In the genomic region with DNA sequence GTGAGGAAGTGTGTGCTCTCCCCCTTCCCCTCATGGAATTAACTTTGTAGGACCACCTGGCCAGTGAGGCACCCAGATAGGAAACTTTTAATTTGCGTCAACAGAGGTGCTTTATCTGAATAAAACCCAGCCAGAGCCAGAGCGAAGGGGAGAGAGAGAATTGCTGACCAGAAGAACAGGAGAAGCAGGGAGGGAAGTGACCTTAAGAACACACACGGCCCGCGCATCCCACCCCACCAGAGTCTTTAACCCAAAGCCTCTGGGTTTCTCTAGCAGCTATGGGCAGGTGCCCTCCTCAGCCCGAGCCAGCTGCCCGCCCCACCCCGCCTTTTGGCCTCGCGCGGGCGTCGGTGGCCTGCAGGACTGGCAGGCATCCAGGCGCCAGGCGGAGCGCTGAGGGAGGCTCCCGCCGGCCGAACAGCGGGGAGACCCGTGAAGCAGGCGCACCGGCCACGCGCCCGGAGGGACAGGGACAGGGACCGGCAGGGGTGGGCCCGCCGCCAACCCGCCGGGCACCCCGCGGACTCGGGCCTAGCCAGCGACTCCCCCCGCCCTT, we compare ENCODE assay signal across 8 cellular contexts. TPM values are rescaled to one million over a fixed set of nuclear protein-coding genes. Genes with fewer than 3 reads are reported as not detected.
DNase-seq lines count a peak whose midpoint lies in the region; ATAC-seq and TF ChIP-seq lines count a peak whose summit lies in the region.

No MANE protein-coding gene starts in this region.

- H3K27me3 Mint-ChIP-seq in IgD-negative memory B cell (no peaks in the 10 kb centered on the region), MCF 10A (ENCODE audit: insufficient read depth, unreplicated experiment) (no peaks in the 10 kb centered on the region)

- CTCF ChIA-PET in MCF 10A (lab: Yijun Ruan, JAX) = interaction anchor here (0.6 to 1.5 kb wide), 4 partner anchors 43 to 438 kb away, joined by 3 to 4 read pairs (median 4); a partner anchor contains a TSS

- no TSS peak for BruUV-seq in MCF 10A (replicated peaks; lab: Mats Ljungman, UMichigan)

- H3K4me3 ChIP-seq in SJSA1 (peak overlapping the region; percentile 82), iPS-18a (ENCODE audit: low read length) (peak overlapping the region; percentile 85), retinal pigment epithelial cell (ENCODE audit: low read length) (peak overlapping the region; percentile 63)

- peak; percentile 36 for ATAC-seq in GM21737 (IDR thresholded peaks at IDR 0.05; ENCODE audit: unreplicated experiment)

- H3K4me1 ChIP-seq in SJSA1 (replicated peaks) = peaks cover 9% of the 10 kb centered on the region
- peaks cover 17% of the 10 kb centered on the region for H3K4me1 ChIP-seq in iPS-18a (ENCODE audit: control insufficient read depth, low read depth, low read length)

- H3K9me3 ChIP-seq in SJSA1 (replicated peaks) = no peaks in the 10 kb centered on the region
- H3K9me3 ChIP-seq in iPS-18a (ENCODE audit: control insufficient read depth, low read depth, low read length) = no peaks in the 10 kb centered on the region

- H3K9me3 Mint-ChIP-seq in IgD-negative memory B cell (no peaks in the 10 kb centered on the region), MCF 10A (ENCODE audit: unreplicated experiment) (no peaks in the 10 kb centered on the region)

- intact Hi-C loops in MCF 10A (cut with micrococcal nuclease) = loop anchor here (5.0 kb wide), 1 partner anchor 70 kb away; a partner anchor contains a TSS

- H3K27ac ChIP-seq in SJSA1 (peak overlapping the region; percentile 95), iPS-18a (ENCODE audit: low read length) (no peak overlapping the region)

- peaks cover 16% of the 10 kb centered on the region for H3K36me3 ChIP-seq in SJSA1
- no peaks in the 10 kb centered on the region for H3K36me3 ChIP-seq in iPS-18a (ENCODE audit: control insufficient read depth, low read depth, low read length)

- peak overlapping the region; percentile 63 for H3K9ac ChIP-seq in iPS-18a (ENCODE audit: low read length)

- H3K27me3 ChIP-seq in SJSA1 (replicated peaks) (no peaks in the 10 kb centered on the region), iPS-18a (ENCODE audit: control insufficient read depth, insufficient read depth, low read length) (no peaks in the 10 kb centered on the region)

- POLR2A ChIA-PET in MCF 10A (lab: Yijun Ruan, JAX) = interaction anchor here (0.7 to 4.0 kb wide), 28 partner anchors 10 to 1962 kb away, joined by 3 to 40 read pairs (median 4); a partner anchor contains a TSS

- peaks cover 3% of the 10 kb centered on the region for H3K36me3 Mint-ChIP-seq in IgD-negative memory B cell
- H3K36me3 Mint-ChIP-seq in MCF 10A (ENCODE audit: insufficient read depth, unreplicated experiment) = peaks cover 18% of the 10 kb centered on the region

- H3K4me1 Mint-ChIP-seq in IgD-negative memory B cell (peaks cover 37 to 44% (median 42%) of the 10 kb centered on the region in 3 donors), MCF 10A (ENCODE audit: insufficient read depth, unreplicated experiment) (peaks cover 21% of the 10 kb centered on the region)

- DNase-seq in NOMO-1 (lab: John Stamatoyannopoulos, UW; ENCODE audit: unreplicated experiment in 2 of 2) = peak; percentile 40 to 45
- no peak for DNase-seq in NOMO-1 treated with dmso at 0.1 percent for 144 hours (lab: John Stamatoyannopoulos, UW; ENCODE audit: unreplicated experiment)
- DNase-seq in SJSA1 (ENCODE audit: low read depth in 1 of 2, low spot score in 2 of 2) = peak; percentile 74 to 76
- peak; percentile 77 for DNase-seq in MCF 10A (ENCODE audit: unreplicated experiment)
- DNase-seq in retinal pigment epithelial cell (ENCODE audit: low read depth) = no peak

- TF ChIP-seq CTCF in MCF 10A (IDR thresholded peaks at IDR 0.05; ENCODE audit: unreplicated experiment) (no peak), retinal pigment epithelial cell (conservative IDR thresholded peaks at IDR 0.05; ENCODE audit: low read depth, low read length) (no peak)

- H3K4me3 Mint-ChIP-seq in IgD-negative memory B cell (peak overlapping the region; percentile 88 to 99 (median 96)), MCF 10A (ENCODE audit: unreplicated experiment) (peak overlapping the region; percentile 99)

- H3K27ac Mint-ChIP-seq in IgD-negative memory B cell (peak overlapping the region; percentile 95 to 100 (median 97)), MCF 10A (ENCODE audit: low read depth, unreplicated experiment) (peak overlapping the region; percentile 100)

RNA-seq across cellular contexts. Expression of a gene that starts 0.6 kb away (rescaled TPM):
- polyA plus RNA-seq in IgD-negative memory B cell = 22.0 TPM
- total RNA-seq in SJSA1 (2014; rRNA removed; shearing (Covaris generic)) = 45.0 and 57.2 TPM in 2 replicates
- 23.2 and 26.3 TPM in 2 replicates for total RNA-seq in MCF 10A (2022)

Comparison
In these comparisons a context has a peak if more than half of its experiments do, and no peak if none do; other contexts are left out.
1. DNase-seq: peak in NOMO-1 (2 of 2), SJSA1 (2 of 2) and MCF 10A (single experiment); none in NOMO-1 treated with dmso at 0.1 percent for 144 hours (single experiment) and retinal pigment epithelial cell (single experiment).
2. Peak in every context shown above with its lines, with median percentiles within 50 percentile points of each other: H3K4me3 ChIP-seq.